In genomic region chr11:46315033-46315738, GRCh38 we compare ENCODE assay signal across 8 cellular contexts. TPM values are rescaled to one million over a fixed set of nuclear protein-coding genes. Genes with fewer than 3 reads are reported as not detected.
DNase-seq lines count a peak whose midpoint lies in the region; ATAC-seq, FAIRE-seq and TF ChIP-seq lines count a peak whose summit lies in the region.

No MANE protein-coding gene starts in this region.

- no peak overlapping the region for H2BK120ac ChIP-seq in H1 (replicated peaks; ENCODE audit: low read depth, low read length)

- H3K9me2 ChIP-seq in GM23248 (ENCODE audit: insufficient read depth) = no peaks in the 10 kb centered on the region

- peak; percentile 67 for ATAC-seq in activated CD8-positive, alpha-beta T cell treated with anti-CD3 and anti-CD28 coated beads, Interleukin-2, amount 10 ng/mL, durations not matched to agents 7 days and 5 days
- peak; percentile 84 to 86 for ATAC-seq in naive thymus-derived CD8-positive, alpha-beta T cell
- peak; percentile 79 for ATAC-seq in stimulated activated naive CD8-positive, alpha-beta T cell treated with anti-CD3 and anti-CD28 coated beads, Interleukin-15, amount 100 ng/mL, for 72 hours

- H3K27ac Mint-ChIP-seq in activated CD8-positive, alpha-beta T cell treated with anti-CD3 and anti-CD28 coated beads, Interleukin-2, amount 10 ng/mL, durations not matched to agents 7 days and 5 days = no peak overlapping the region
- peak overlapping the region in 5 of 10 donors; percentile 6 to 90 (median 61) for H3K27ac Mint-ChIP-seq in naive thymus-derived CD8-positive, alpha-beta T cell
- no peak overlapping the region for H3K27ac Mint-ChIP-seq in stimulated activated naive CD8-positive, alpha-beta T cell treated with anti-CD3 and anti-CD28 coated beads, Interleukin-15, amount 100 ng/mL, for 72 hours

- H3K4me1 Mint-ChIP-seq in activated CD8-positive, alpha-beta T cell treated with anti-CD3 and anti-CD28 coated beads, Interleukin-2, amount 10 ng/mL, durations not matched to agents 7 days and 5 days (ENCODE audit: low read depth) = peaks cover 25% of the 10 kb centered on the region
- H3K4me1 Mint-ChIP-seq in naive thymus-derived CD8-positive, alpha-beta T cell = peaks cover 15 to 31% (median 23%) of the 10 kb centered on the region in 4 donors
- peaks cover 27% of the 10 kb centered on the region for H3K4me1 Mint-ChIP-seq in stimulated activated naive CD8-positive, alpha-beta T cell treated with anti-CD3 and anti-CD28 coated beads, Interleukin-15, amount 100 ng/mL, for 72 hours

- H3K27ac ChIP-seq in GM23248 (no peak overlapping the region), H1 (ENCODE audit: low read depth, low read length) (no peak overlapping the region)

- H3K4me3 ChIP-seq in GM23248 (no peak overlapping the region), H1 (ENCODE audit: extremely low read depth in 1 of 4, insufficient read depth in 2 of 4, low read depth in 3 of 4, low read length in 4 of 4) (no peak overlapping the region)

- H3K4me2 ChIP-seq in GM23248 (ENCODE audit: unreplicated experiment) = no peak overlapping the region
- no peak overlapping the region for H3K4me2 ChIP-seq in H1 (ENCODE audit: insufficient read depth in 1 of 2, low read depth in 2 of 2, low read length in 2 of 2)

- WGBS in GM23248 (ENCODE audit: low coverage in 1 of 2, low lambda C conversion rate in 2 of 2, missing lambda C conversion rate in 2 of 2), 2 experiments = 57 to 61% methylated on average over 16 of the region's 16 CpGs
- 56% methylated on average over 16 of the region's 16 CpGs; no CpG with 5 or more reads in 1 of the 2 experiments for WGBS in H1 (ENCODE audit: extremely low coverage in 1 of 2, insufficient coverage in 1 of 2, insufficient read length in 1 of 2, insufficient replicate concordance in 2 of 2, low coverage in 1 of 2, low lambda C conversion rate in 2 of 2, missing lambda C conversion rate in 1 of 2), 2 experiments

- no peaks in the 10 kb centered on the region for H3K27me3 ChIP-seq in GM23248 (replicated peaks; ENCODE audit: insufficient read depth)
- no peaks in the 10 kb centered on the region for H3K27me3 ChIP-seq in H1 (replicated peaks in 1 of 4; ENCODE audit: control insufficient read depth in 3 of 4, extremely low read depth in 1 of 4, insufficient read depth in 3 of 4, low read length in 3 of 4)

- H3K4me3 Mint-ChIP-seq in activated CD8-positive, alpha-beta T cell treated with anti-CD3 and anti-CD28 coated beads, Interleukin-2, amount 10 ng/mL, durations not matched to agents 7 days and 5 days = no peak overlapping the region
- H3K4me3 Mint-ChIP-seq in naive thymus-derived CD8-positive, alpha-beta T cell = peak overlapping the region in 2 of 10 donors; percentile 47 to 49
- no peak overlapping the region for H3K4me3 Mint-ChIP-seq in stimulated activated naive CD8-positive, alpha-beta T cell treated with anti-CD3 and anti-CD28 coated beads, Interleukin-15, amount 100 ng/mL, for 72 hours

- H4K5ac ChIP-seq in H1 (ENCODE audit: insufficient read length, low read depth, low read length) = no peak overlapping the region

- H3K23ac ChIP-seq in H1 (ENCODE audit: insufficient read length) = no peak overlapping the region

- no peak overlapping the region for H4K91ac ChIP-seq in H1 (replicated peaks; ENCODE audit: insufficient read length, low read length)

- H3K4me1 ChIP-seq in GM23248 (ENCODE audit: insufficient read depth) (no peaks in the 10 kb centered on the region), H1 (replicated peaks in 1 of 4; ENCODE audit: control insufficient read depth in 3 of 4, insufficient read depth in 4 of 4, low read length in 3 of 4) (no peaks in the 10 kb centered on the region)

- H3K9me3 ChIP-seq in GM23248 (ENCODE audit: low read depth) = no peaks in the 10 kb centered on the region
- no peaks in the 10 kb centered on the region for H3K9me3 ChIP-seq in H1 (ENCODE audit: insufficient read depth in 2 of 2, low read depth in 1 of 2, low read length in 1 of 2)

- H3F3A ChIP-seq in GM23248 (ENCODE audit: insufficient read depth) = peaks cover 17% of the 10 kb centered on the region; the same call in 1 of the 2 replicates

- H2AFZ ChIP-seq in GM23248 (no peak overlapping the region), H1 (ENCODE audit: low read length) (no peak overlapping the region)

- H3K56ac ChIP-seq in H1 (replicated peaks; ENCODE audit: insufficient read length, low read depth, low read length) = no peak overlapping the region

- H3K4ac ChIP-seq in H1 (replicated peaks; ENCODE audit: insufficient read length, low read depth, low read length) = no peak overlapping the region

- H3K9ac ChIP-seq in GM23248 (no peak overlapping the region), H1 (replicated peaks in 1 of 4; ENCODE audit: extremely low read depth in 1 of 4, low read depth in 3 of 4, low read length in 3 of 4) (no peak overlapping the region)

- peak; percentile 92 for FAIRE-seq in H1 (lab: Jason Lieb, UNC)

- TF ChIP-seq CTCF in AG09319 (IDR thresholded peaks at IDR 0.05; ENCODE audit: low read depth, low read length) = peak; percentile 84
- peak; percentile 84 to 93 (median 84) for TF ChIP-seq CTCF in H1 (IDR thresholded peaks at IDR 0.05; ENCODE audit: control extremely low read depth in 1 of 3, insufficient read depth in 1 of 3, low read depth in 1 of 3, low read length in 3 of 3)

- no peak overlapping the region for H2BK12ac ChIP-seq in H1 (ENCODE audit: low read depth, low read length)

- no peak for DNase-seq in AG09319 (ENCODE audit: extremely low read depth, low read depth)
- peak; percentile 84 for DNase-seq in GM23248
- peak; percentile 48 for DNase-seq in NCI-H82 treated with DMSO at 0.1 percent for 48 hours (lab: John Stamatoyannopoulos, UW; ENCODE audit: unreplicated experiment)
- DNase-seq in activated CD8-positive, alpha-beta T cell treated with anti-CD3 and anti-CD28 coated beads, Interleukin-2, amount 10 ng/mL, durations not matched to agents 7 days and 5 days = peak; percentile 83
- peak; percentile 77 to 95 for DNase-seq in H1 (ENCODE audit: low read depth in 1 of 2, low spot score in 2 of 2)
- DNase-seq in naive thymus-derived CD8-positive, alpha-beta T cell = peak; percentile 53 to 87 (median 69)
- peak; percentile 71 to 80 for DNase-seq in stimulated activated naive CD8-positive, alpha-beta T cell treated with anti-CD3 and anti-CD28 coated beads, Interleukin-15, amount 100 ng/mL, for 72 hours
- DNase-seq in Ammon's horn (ENCODE audit: low spot score) = no peak

- no peak overlapping the region for H4K8ac ChIP-seq in H1 (ENCODE audit: extremely low read depth, insufficient read depth, low read length)

- CTCF ChIA-PET in activated CD8-positive, alpha-beta T cell treated with anti-CD3 and anti-CD28 coated beads, Interleukin-2, amount 10 ng/mL, durations not matched to agents 7 days and 5 days (lab: Charles Lee) = interaction anchor here (0.7 to 14.1 kb wide), 14 partner anchors 8 to 350 kb away, joined by 3 to 366 read pairs (median 4); no protein-coding TSS in a partner anchor
- CTCF ChIA-PET in H1 (lab: Charles Lee; ENCODE audit: partially characterized antibody) = interaction anchor here (0.7 to 38.0 kb wide), 26 partner anchors 0 to 350 kb away, joined by 3 to 858 read pairs (median 6); partner anchors contain the start of gene CREB3L1

- H3K9me3 Mint-ChIP-seq in activated CD8-positive, alpha-beta T cell treated with anti-CD3 and anti-CD28 coated beads, Interleukin-2, amount 10 ng/mL, durations not matched to agents 7 days and 5 days (ENCODE audit: insufficient read depth) = no peaks in the 10 kb centered on the region
- no peaks in the 10 kb centered on the region for H3K9me3 Mint-ChIP-seq in naive thymus-derived CD8-positive, alpha-beta T cell
- no peaks in the 10 kb centered on the region for H3K9me3 Mint-ChIP-seq in stimulated activated naive CD8-positive, alpha-beta T cell treated with anti-CD3 and anti-CD28 coated beads, Interleukin-15, amount 100 ng/mL, for 72 hours

- H3K23me2 ChIP-seq in H1 (ENCODE audit: low read depth, low read length) = no peaks in the 10 kb centered on the region

- TF ChIP-seq POLR2A in H1 (IDR thresholded peaks at IDR 0.05; ENCODE audit: control extremely low read depth in 1 of 2, low read depth in 2 of 2, low read length in 2 of 2) = no peak

- H2BK15ac ChIP-seq in H1 (ENCODE audit: low read length) = no peak overlapping the region

- H4K20me1 ChIP-seq in GM23248 (ENCODE audit: insufficient read depth) (no peaks in the 10 kb centered on the region), H1 (replicated peaks in 1 of 2; ENCODE audit: control insufficient read depth in 1 of 2, insufficient read depth in 2 of 2, low read length in 2 of 2) (no peaks in the 10 kb centered on the region)

- peaks cover 90% of the 10 kb centered on the region for H3K36me3 ChIP-seq in GM23248 (ENCODE audit: low read depth)
- peaks cover 0 to 4% (median 0%) of the 10 kb centered on the region in 4 experiments; a peak in 2 of 8 replicates for H3K36me3 ChIP-seq in H1 (ENCODE audit: control insufficient read depth in 2 of 4, insufficient read depth in 4 of 4, low read length in 3 of 4)

- H3K36me3 Mint-ChIP-seq in activated CD8-positive, alpha-beta T cell treated with anti-CD3 and anti-CD28 coated beads, Interleukin-2, amount 10 ng/mL, durations not matched to agents 7 days and 5 days (ENCODE audit: low read depth) = no peaks in the 10 kb centered on the region
- no peaks in the 10 kb centered on the region for H3K36me3 Mint-ChIP-seq in naive thymus-derived CD8-positive, alpha-beta T cell

- no peak overlapping the region for H3K14ac ChIP-seq in H1 (ENCODE audit: insufficient read length)

- H3K18ac ChIP-seq in H1 (ENCODE audit: extremely low read depth, low read length) = no peak overlapping the region

- H2BK5ac ChIP-seq in H1 (ENCODE audit: low read depth, low read length) = no peak overlapping the region

- H3K27me3 Mint-ChIP-seq in activated CD8-positive, alpha-beta T cell treated with anti-CD3 and anti-CD28 coated beads, Interleukin-2, amount 10 ng/mL, durations not matched to agents 7 days and 5 days (ENCODE audit: low read depth) = no peaks in the 10 kb centered on the region
- peaks cover 0 to under 1% (median 0%) of the 10 kb centered on the region in 5 donors for H3K27me3 Mint-ChIP-seq in naive thymus-derived CD8-positive, alpha-beta T cell
- H3K27me3 Mint-ChIP-seq in stimulated activated naive CD8-positive, alpha-beta T cell treated with anti-CD3 and anti-CD28 coated beads, Interleukin-15, amount 100 ng/mL, for 72 hours = no peaks in the 10 kb centered on the region

- H2AK5ac ChIP-seq in H1 (ENCODE audit: low read depth, low read length) = no peak overlapping the region

- peaks cover 27% of the 10 kb centered on the region for H3K79me2 ChIP-seq in GM23248 (ENCODE audit: insufficient read depth)
- H3K79me2 ChIP-seq in H1 (ENCODE audit: control insufficient read depth in 1 of 2, insufficient read depth in 2 of 2, low read length in 2 of 2) = no peaks in the 10 kb centered on the region

- no peak overlapping the region for H2BK20ac ChIP-seq in H1 (ENCODE audit: low read length)

- TF ChIP-seq RAD21 in H1 (IDR thresholded peaks at IDR 0.05 in 1 of 2, conservative IDR thresholded peaks at IDR 0.05 in 1 of 2; ENCODE audit: low read depth in 2 of 2, low read length in 2 of 2) = peak; percentile 79 to 83

- no peak for TF ChIP-seq EP300 in H1 (IDR thresholded peaks at IDR 0.05; ENCODE audit: borderline replicate concordance in 1 of 2, low read depth in 2 of 2, low read length in 2 of 2)

- POLR2A ChIA-PET in activated CD8-positive, alpha-beta T cell treated with anti-CD3 and anti-CD28 coated beads, Interleukin-2, amount 10 ng/mL, durations not matched to agents 7 days and 5 days (lab: Charles Lee) = interaction anchor here (0.6 to 1.0 kb wide), 2 partner anchors 15 to 97 kb away, joined by 3 read pairs; no protein-coding TSS in a partner anchor
- POLR2A ChIA-PET in H1 (lab: Charles Lee; ENCODE audit: partially characterized antibody) = interaction anchor here (0.9 to 11.7 kb wide), 9 partner anchors 11 to 181 kb away, joined by 3 to 77 read pairs (median 4); no protein-coding TSS in a partner anchor
- POLR2A ChIA-PET in naive thymus-derived CD8-positive, alpha-beta T cell (lab: Charles Lee) = interaction anchor here (1.4 to 8.7 kb wide), 4 partner anchors 15 to 48 kb away, joined by 3 to 85 read pairs (median 7); no protein-coding TSS in a partner anchor

- in situ Hi-C loops in GM23248 (cut with MboI) = loop anchor here (10.0 kb wide), 1 partner anchor 180 kb away; no protein-coding TSS in a partner anchor

- H3K79me1 ChIP-seq in H1 (ENCODE audit: low read depth, low read length) = no peaks in the 10 kb centered on the region

RNA-seq across cellular contexts. Expression of gene DGKZ, which starts 32.1 kb away (rescaled TPM):
- total RNA-seq in GM23248 (2014; rRNA removed; shearing (Covaris generic)) = 50.7 and 62.7 TPM in 2 replicates
- polyA plus RNA-seq in GM23248 (2016; fragmentation: Nextera tagmentation; extraction: Ambion mirVana) (21.4 and 23.9 TPM in 2 replicates), H1 (2011; rRNA removed) (184 and 262 TPM in 2 replicates)
- 100 to 1,000 TPM; 151 to 152 TPM for total RNA-seq in activated CD8-positive, alpha-beta T cell treated with anti-CD3 and anti-CD28 coated beads, Interleukin-2, amount 10 ng/mL, durations not matched to agents 7 days and 5 days
- 84.4 and 88.5 TPM in 2 replicates for total RNA-seq in H1 (2021; fragmentation: NEBNext Ultra II Directional; extraction: Animal tissue kit (Norgen Biotek cat#: 25700))
- 118 TPM for polyA plus RNA-seq in H1 (2011; cell fraction: cytosol; rRNA removed)
- 335 TPM for polyA plus RNA-seq in H1 (2011; cell fraction: nucleus; rRNA removed)
- 56.9 to 93.0 TPM (median 85.7 TPM) in 4 replicates for polyA plus RNA-seq in H1 (2012, experiment 1 of 2)
- polyA plus RNA-seq in H1 (2012, experiment 2 of 2) = 72.1 TPM
- 92.3 TPM for polyA plus RNA-seq in H1 (2013, experiment 1 of 2)
- polyA plus RNA-seq in H1 (2013, experiment 2 of 2) = 81.6 TPM
- polyA minus RNA-seq in H1 (2011; rRNA and poly(A)+ RNA removed) = 58.7 and 67.4 TPM in 2 replicates
- 72.8 TPM for polyA minus RNA-seq in H1 (2011; cell fraction: cytosol; rRNA and poly(A)+ RNA removed)
- 103 TPM for polyA minus RNA-seq in H1 (2011; cell fraction: nucleus; rRNA and poly(A)+ RNA removed)
- total RNA-seq in naive thymus-derived CD8-positive, alpha-beta T cell = 100 to 1,000 TPM; 234 to 243 TPM
- 10 to 100 TPM; 47.1 to 71.0 (median 52.5) TPM for polyA plus RNA-seq in naive thymus-derived CD8-positive, alpha-beta T cell

RNA-seq across cellular contexts. Expression of gene CREB3L1, which starts 37.7 kb away (rescaled TPM):
- 29.6 and 37.7 TPM in 2 replicates for total RNA-seq in GM23248 (2014; rRNA removed; shearing (Covaris generic))
- polyA plus RNA-seq in GM23248 (2016; fragmentation: Nextera tagmentation; extraction: Ambion mirVana) = 146 and 151 TPM in 2 replicates
- total RNA-seq in activated CD8-positive, alpha-beta T cell treated with anti-CD3 and anti-CD28 coated beads, Interleukin-2, amount 10 ng/mL, durations not matched to agents 7 days and 5 days = not detected
- total RNA-seq in H1 (2021; fragmentation: NEBNext Ultra II Directional; extraction: Animal tissue kit (Norgen Biotek cat#: 25700)) = 12.7 and 13.7 TPM in 2 replicates
- polyA plus RNA-seq in H1 (2011; rRNA removed) = 4.1 and 6.5 TPM in 2 replicates
- 1.8 TPM for polyA plus RNA-seq in H1 (2011; cell fraction: cytosol; rRNA removed)
- polyA plus RNA-seq in H1 (2011; cell fraction: nucleus; rRNA removed) = 5.0 TPM
- 10.0 to 16.5 TPM (median 14.4 TPM) in 4 replicates for polyA plus RNA-seq in H1 (2012, experiment 1 of 2)
- polyA plus RNA-seq in H1 (2012, experiment 2 of 2) = 13.8 TPM
- 19.3 TPM for polyA plus RNA-seq in H1 (2013, experiment 1 of 2)
- polyA plus RNA-seq in H1 (2013, experiment 2 of 2) = 23.2 TPM
- polyA minus RNA-seq in H1 (2011; rRNA and poly(A)+ RNA removed) = 2.3 and 5.3 TPM in 2 replicates
- polyA minus RNA-seq in H1 (2011; cell fraction: cytosol; rRNA and poly(A)+ RNA removed) = 8.2 TPM
- polyA minus RNA-seq in H1 (2011; cell fraction: nucleus; rRNA and poly(A)+ RNA removed) = 5.3 TPM
- not detected for total RNA-seq in naive thymus-derived CD8-positive, alpha-beta T cell
- not detected for polyA plus RNA-seq in naive thymus-derived CD8-positive, alpha-beta T cell

Comparison
In these comparisons a context has a peak if more than half of its experiments do, and no peak if none do; other contexts are left out.
1. DNase-seq: peak in GM23248 (single experiment), NCI-H82 treated with DMSO at 0.1 percent for 48 hours (single experiment), activated CD8-positive, alpha-beta T cell treated with anti-CD3 and anti-CD28 coated beads, Interleukin-2, amount 10 ng/mL, durations not matched to agents 7 days and 5 days (single experiment), H1 (2 of 2), naive thymus-derived CD8-positive, alpha-beta T cell (10 of 10) and stimulated activated naive CD8-positive, alpha-beta T cell treated with anti-CD3 and anti-CD28 coated beads, Interleukin-15, amount 100 ng/mL, for 72 hours (2 of 2); none in AG09319 (single experiment) and Ammon's horn (single experiment).
2. RNA of gene CREB3L1, which starts 37.7 kb away (total RNA-seq): 29.6 to 37.7 TPM in GM23248 and 12.7 to 13.7 TPM in H1; not detected in activated CD8-positive, alpha-beta T cell treated with anti-CD3 and anti-CD28 coated beads, Interleukin-2, amount 10 ng/mL, durations not matched to agents 7 days and 5 days and not detected in naive thymus-derived CD8-positive, alpha-beta T cell; every median in the first group is over 10 times any median in the second.
3. Peak in every context shown above with its lines, with median percentiles within 50 percentile points of each other: ATAC-seq.